In the genomic region with DNA sequence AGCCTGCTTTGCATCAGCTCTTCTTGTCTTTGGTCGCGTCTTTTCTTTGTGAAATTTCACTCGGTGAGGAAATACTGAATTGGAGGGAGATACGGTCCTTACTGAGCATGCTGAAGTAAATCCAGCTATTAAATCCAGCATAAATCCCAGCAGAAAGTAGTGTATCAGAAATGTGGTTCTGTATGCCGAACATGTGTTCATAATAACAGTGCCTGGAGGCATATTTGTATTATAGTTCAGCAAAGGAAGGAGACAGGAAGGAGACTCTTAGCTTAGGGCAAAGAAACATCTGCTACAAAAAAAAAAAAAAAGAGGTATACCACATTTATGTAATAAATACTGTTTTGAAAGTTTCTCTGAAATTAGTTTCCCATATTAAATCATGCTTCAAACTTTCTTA, we compare ENCODE assay signal across 19 cellular contexts.
DNase-seq lines count a peak whose midpoint lies in the region; ATAC-seq, FAIRE-seq and TF ChIP-seq lines count a peak whose summit lies in the region.
"Had no signal": no experiment of that assay in that cellular context is flagged by ENCODE, and none has a peak within 500 bp of the region (broad histone marks: within the 10 kb centered on the region; RNA-seq: fewer than 3 reads in every experiment).

No MANE protein-coding gene starts in this region.

- POLR2A ChIA-PET in HepG2 (lab: Yijun Ruan, JAX), result no interaction called here

- 5% methylated on average over 5 of the region's 5 CpGs for whole genome bisulfite sequencing in HepG2 (ENCODE audit: low lambda C conversion rate)
- WGBS in right lobe of liver (ENCODE audit: insufficient coverage, low coverage, low lambda C conversion rate, missing lambda C conversion rate), result 17% methylated on average over 5 of the region's 5 CpGs

- H3K36me3 ChIP-seq in HepG2 (replicated peaks in 1 of 2; ENCODE audit: control insufficient read depth in 1 of 2, insufficient read depth in 2 of 2, low read length in 2 of 2) (no peaks in the 10 kb centered on the region), right lobe of liver (no peaks in the 10 kb centered on the region), lower lobe of right lung (no peaks in the 10 kb centered on the region)
- H3K36me3 ChIP-seq: transverse colon had no signal

- H3K27me3 ChIP-seq in HepG2 (ENCODE audit: control insufficient read depth in 1 of 2, insufficient read depth in 2 of 2, low read length in 2 of 2), result no peaks in the 10 kb centered on the region
- no peaks in the 10 kb centered on the region for H3K27me3 ChIP-seq in right lobe of liver
- no peaks in the 10 kb centered on the region for H3K27me3 ChIP-seq in lower lobe of right lung (ENCODE audit: low read depth)
- H3K27me3 ChIP-seq: transverse colon had no signal

- peaks cover 6% of the 10 kb centered on the region for H3K4me1 ChIP-seq in HepG2 (ENCODE audit: insufficient read depth, low read length)
- no peaks in the 10 kb centered on the region for H3K4me1 ChIP-seq in right lobe of liver
- H3K4me1 ChIP-seq in lower lobe of right lung, result peaks cover 12% of the 10 kb centered on the region
- H3K4me1 ChIP-seq: parathyroid adenoma had no signal

- TF ChIP-seq RAD21 in HepG2 (CRISPR knock-in tag; IDR thresholded peaks at IDR 0.05), result no peak

- H3K27ac ChIP-seq in HepG2 (ENCODE audit: extremely low read length, insufficient read depth, low read length), result no peak overlapping the region
- no peak overlapping the region for H3K27ac ChIP-seq in right lobe of liver
- peak overlapping the region; percentile 32 for H3K27ac ChIP-seq in lower lobe of right lung
- H3K27ac ChIP-seq: parathyroid adenoma had no signal

- CTCF ChIA-PET in HepG2 (lab: Yijun Ruan, JAX; ENCODE audit: low intra/inter-chr PET ratio, low total read pairs), result no interaction called here

- intact Hi-C loops in HepG2 (cut with micrococcal nuclease; ENCODE audit: unreplicated experiment), result no loop called here
- intact Hi-C loops in right lobe of liver (cut with DNase I), result no loop called here
- intact Hi-C loops in lower lobe of right lung (cut with DNase I), result no loop called here

- in situ Hi-C loops in HepG2 (cut with HindIII; ENCODE audit: extremely low pct_ligation_motif_present, low pct_unique_long_range_greater_than_20kb), result no loop called here

- no peaks in the 10 kb centered on the region for H4K20me1 ChIP-seq in HepG2 (ENCODE audit: insufficient read depth, low read length)

- ATAC-seq in HepG2, result no peak
- ATAC-seq in right lobe of liver, result no peak
- ATAC-seq in SK-N-SH treated with all-trans-retinoic acid at 6 μM for 48 hours, result peak; percentile 65; the same call in 1 of the 3 replicates
- no peak for ATAC-seq in lower lobe of right lung
- ATAC-seq: stimulated activated naive B cell treated with anti-CD40 and anti-IgM and Interleukin-4, amounts not matched to agents 10 μg/mL and 1 μg/mL and 100 μg/mL, for 72 hours had no signal

- H3K4me3 ChIP-seq in HepG2 (replicated peaks in 1 of 3; ENCODE audit: insufficient read depth in 1 of 3, low read depth in 2 of 3, low read length in 3 of 3), result no peak overlapping the region
- no peak overlapping the region for H3K4me3 ChIP-seq in right lobe of liver
- H3K4me3 ChIP-seq in lower lobe of right lung, result no peak overlapping the region
- H3K4me3 ChIP-seq: smooth muscle cell, transverse colon had no signal

- no peak for FAIRE-seq in HepG2 (lab: Jason Lieb, UNC)

- H3K9ac ChIP-seq in HepG2 (ENCODE audit: insufficient read depth, low read depth, low read length), result no peak overlapping the region
- H3K9ac ChIP-seq: parathyroid adenoma had no signal

- H3K79me2 ChIP-seq in HepG2 (ENCODE audit: insufficient read depth, low read length), result no peaks in the 10 kb centered on the region
- H3K79me2 ChIP-seq: parathyroid adenoma had no signal

- H2AFZ ChIP-seq in HepG2 (ENCODE audit: low read length), result no peak overlapping the region
- H2AFZ ChIP-seq: parathyroid adenoma had no signal

- no peak for DNase-seq in HepG2 (ENCODE audit: low spot score)
- DNase-seq in right lobe of liver, result no peak
- DNase-seq in lower lobe of right lung, result no peak
- DNase-seq in occipital lobe (lab: John Stamatoyannopoulos, UW), result no peak
- no peak for DNase-seq in stimulated activated CD4-positive, alpha-beta T cell treated with anti-CD3 and anti-CD28 coated beads, Interleukin-4, amount 100 ng/mL, for 1 hour
- no peak for DNase-seq in cortex of kidney (lab: John Stamatoyannopoulos, UW)
- no peak for DNase-seq in ureter (ENCODE audit: low spot score)
- DNase-seq: activated CD4-positive, CD25-positive, alpha-beta regulatory T cell treated with anti-CD3 and anti-CD28 coated beads, Interleukin-2, amount 50 U/mL, for 72 hours; activated effector memory CD4-positive, alpha-beta T cell treated with anti-CD3 and anti-CD28 coated beads, Interleukin-2, amount 50 U/mL, for 16 hours; Calu3; GDM1; glutamatergic neuron; GOT3; islet precursor cell; stimulated activated naive B cell treated with anti-CD40 and anti-IgM and Interleukin-4, amounts not matched to agents 10 μg/mL and 1 μg/mL and 100 μg/mL, for 72 hours; transverse colon had no signal

- no TSS peak for BruUV-seq in HepG2 (replicated peaks; lab: Mats Ljungman, UMichigan)

- H3K9me3 ChIP-seq in HepG2 (ENCODE audit: low read length), result no peaks in the 10 kb centered on the region
- no peaks in the 10 kb centered on the region for H3K9me3 ChIP-seq in right lobe of liver
- no peaks in the 10 kb centered on the region for H3K9me3 ChIP-seq in lower lobe of right lung
- H3K9me3 ChIP-seq: transverse colon had no signal

- TF ChIP-seq CTCF in HepG2 (CRISPR knock-in tag; IDR thresholded peaks at IDR 0.05), result no peak
- no peak for TF ChIP-seq CTCF in right lobe of liver (IDR thresholded peaks at IDR 0.05)
- no peak for TF ChIP-seq CTCF in lower lobe of right lung (IDR thresholded peaks at IDR 0.05)

- H3K4me2 ChIP-seq in HepG2 (ENCODE audit: low read depth, low read length), result no peak overlapping the region
- H3K4me2 ChIP-seq: smooth muscle cell had no signal

- TF ChIP-seq POLR2A in HepG2 (IDR thresholded peaks at IDR 0.05; ENCODE audit: insufficient read depth in 1 of 2, low read depth in 2 of 2, low read length in 2 of 2), result no peak
- no peak for TF ChIP-seq POLR2A in right lobe of liver (IDR thresholded peaks at IDR 0.05)

- TF ChIP-seq EP300 in HepG2 (IDR thresholded peaks at IDR 0.05; ENCODE audit: low read depth in 2 of 2, low read length in 2 of 2), result no peak
- TF ChIP-seq EP300 in HepG2 (CRISPR knock-in tag; IDR thresholded peaks at IDR 0.05; ENCODE audit: borderline replicate concordance), result no peak

TF ChIP-seq in HepG2, 621 proteins besides CTCF, POLR2A, EP300 and RAD21 (continues in another document):
- TF ChIP-seq, protein P1, sequence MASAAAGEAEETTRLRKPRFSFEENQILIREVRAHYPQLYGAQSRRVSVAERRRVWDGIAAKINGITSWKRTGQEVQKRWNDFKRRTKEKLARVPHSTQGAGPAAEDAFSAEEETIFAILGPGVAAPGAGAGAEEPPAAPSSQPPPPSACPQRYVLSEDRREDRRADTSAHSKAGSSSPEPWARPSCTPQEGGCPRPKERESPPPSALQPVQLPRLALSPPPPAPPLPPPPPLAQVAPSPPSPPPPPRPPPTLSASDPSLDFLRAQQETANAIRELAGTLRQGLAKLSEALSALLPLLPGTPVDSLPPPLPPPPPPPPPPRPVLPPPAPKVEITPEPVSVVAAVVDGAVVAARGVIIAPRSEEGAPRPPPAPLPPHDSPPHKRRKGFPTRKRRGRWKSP (CRISPR knock-in tag; IDR thresholded peaks at IDR 0.05), result no peak

TF ChIP-seq in SK-N-SH treated with all-trans-retinoic acid at 6 μM for 48 hours, 23 proteins besides CTCF, POLR2A, EP300 and RAD21 (continues in another document):
- TF ChIP-seq ZFP30 (CRISPR knock-in tag; IDR thresholded peaks at IDR 0.05) (no peak), ZFP3 (CRISPR knock-in tag; IDR thresholded peaks at IDR 0.05) (no peak), ZNF565 (CRISPR knock-in tag; conservative IDR thresholded peaks at IDR 0.05; ENCODE audit: low read depth) (no peak), PPARA (CRISPR knock-in tag; IDR thresholded peaks at IDR 0.05; ENCODE audit: borderline replicate concordance) (no peak), BACH2 (CRISPR knock-in tag; IDR thresholded peaks at IDR 0.05; ENCODE audit: borderline replicate concordance) (no peak), OSR1 (CRISPR knock-in tag; IDR thresholded peaks at IDR 0.05) (no peak), ZNF70 (CRISPR knock-in tag; IDR thresholded peaks at IDR 0.05) (no peak), SNAI2 (CRISPR knock-in tag; IDR thresholded peaks at IDR 0.05) (no peak), GLIS3 (CRISPR knock-in tag; IDR thresholded peaks at IDR 0.05) (no peak)
- TF ChIP-seq, protein P2, sequence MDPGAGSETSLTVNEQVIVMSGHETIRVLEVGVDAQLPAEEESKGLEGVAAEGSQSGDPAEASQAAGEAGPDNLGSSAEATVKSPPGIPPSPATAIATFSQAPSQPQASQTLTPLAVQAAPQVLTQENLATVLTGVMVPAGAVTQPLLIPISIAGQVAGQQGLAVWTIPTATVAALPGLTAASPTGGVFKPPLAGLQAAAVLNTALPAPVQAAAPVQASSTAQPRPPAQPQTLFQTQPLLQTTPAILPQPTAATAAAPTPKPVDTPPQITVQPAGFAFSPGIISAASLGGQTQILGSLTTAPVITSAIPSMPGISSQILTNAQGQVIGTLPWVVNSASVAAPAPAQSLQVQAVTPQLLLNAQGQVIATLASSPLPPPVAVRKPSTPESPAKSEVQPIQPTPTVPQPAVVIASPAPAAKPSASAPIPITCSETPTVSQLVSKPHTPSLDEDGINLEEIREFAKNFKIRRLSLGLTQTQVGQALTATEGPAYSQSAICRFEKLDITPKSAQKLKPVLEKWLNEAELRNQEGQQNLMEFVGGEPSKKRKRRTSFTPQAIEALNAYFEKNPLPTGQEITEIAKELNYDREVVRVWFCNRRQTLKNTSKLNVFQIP (CRISPR knock-in tag; IDR thresholded peaks at IDR 0.05; ENCODE audit: borderline replicate concordance, low read depth), result no peak
- TF ChIP-seq, protein P3, sequence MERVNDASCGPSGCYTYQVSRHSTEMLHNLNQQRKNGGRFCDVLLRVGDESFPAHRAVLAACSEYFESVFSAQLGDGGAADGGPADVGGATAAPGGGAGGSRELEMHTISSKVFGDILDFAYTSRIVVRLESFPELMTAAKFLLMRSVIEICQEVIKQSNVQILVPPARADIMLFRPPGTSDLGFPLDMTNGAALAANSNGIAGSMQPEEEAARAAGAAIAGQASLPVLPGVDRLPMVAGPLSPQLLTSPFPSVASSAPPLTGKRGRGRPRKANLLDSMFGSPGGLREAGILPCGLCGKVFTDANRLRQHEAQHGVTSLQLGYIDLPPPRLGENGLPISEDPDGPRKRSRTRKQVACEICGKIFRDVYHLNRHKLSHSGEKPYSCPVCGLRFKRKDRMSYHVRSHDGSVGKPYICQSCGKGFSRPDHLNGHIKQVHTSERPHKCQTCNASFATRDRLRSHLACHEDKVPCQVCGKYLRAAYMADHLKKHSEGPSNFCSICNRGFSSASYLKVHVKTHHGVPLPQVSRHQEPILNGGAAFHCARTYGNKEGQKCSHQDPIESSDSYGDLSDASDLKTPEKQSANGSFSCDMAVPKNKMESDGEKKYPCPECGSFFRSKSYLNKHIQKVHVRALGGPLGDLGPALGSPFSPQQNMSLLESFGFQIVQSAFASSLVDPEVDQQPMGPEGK (CRISPR knock-in tag; IDR thresholded peaks at IDR 0.05; ENCODE audit: borderline replicate concordance), result no peak
